ENCODE assay signal across 8 cellular contexts in genomic region chrX:52995974-52996304, GRCh38. TPM values are rescaled to one million over a fixed set of nuclear protein-coding genes. Genes with fewer than 3 reads are reported as not detected.
DNase-seq lines count a peak whose midpoint lies in the region; TF ChIP-seq lines count a peak whose summit lies in the region.

No MANE protein-coding gene starts in this region.

- no peaks in the 10 kb centered on the region for H3K36me3 ChIP-seq in NT2/D1 (ENCODE audit: insufficient read depth, insufficient read length, low read length)
- H3K36me3 ChIP-seq in endodermal cell (ENCODE audit: control insufficient read depth, insufficient read depth, low read length) = no peaks in the 10 kb centered on the region

- DNase-seq in GM12864 (ENCODE audit: low read depth) (no peak), NT2/D1 (ENCODE audit: low read depth, low spot score) (no peak), endodermal cell (no peak), progenitor cell of endocrine pancreas (ENCODE audit: low spot score, unreplicated experiment) (no peak), midbrain (lab: John Stamatoyannopoulos, UW) (no peak), GOT3 (lab: John Stamatoyannopoulos, UW) (no peak), AML-193 (lab: John Stamatoyannopoulos, UW) (no peak), globus pallidus (ENCODE audit: low spot score) (no peak)

- no peaks in the 10 kb centered on the region for H3K36me3 Mint-ChIP-seq in endodermal cell (ENCODE audit: low read depth)
- no peaks in the 10 kb centered on the region for H3K36me3 Mint-ChIP-seq in progenitor cell of endocrine pancreas (ENCODE audit: insufficient read depth)

- no peaks in the 10 kb centered on the region for H3K9me3 ChIP-seq in NT2/D1 (ENCODE audit: insufficient read depth, low read length)
- H3K9me3 ChIP-seq in endodermal cell (ENCODE audit: control insufficient read depth, low read length) = no peaks in the 10 kb centered on the region

- no peaks in the 10 kb centered on the region for H3K27me3 ChIP-seq in NT2/D1 (ENCODE audit: insufficient read depth, insufficient read length)
- no peaks in the 10 kb centered on the region for H3K27me3 ChIP-seq in endodermal cell (ENCODE audit: control insufficient read depth, insufficient read depth, low read length, poor library complexity, severe bottlenecking)

- H3K27me3 Mint-ChIP-seq in endodermal cell (ENCODE audit: insufficient read depth) (peaks cover 18% of the 10 kb centered on the region), progenitor cell of endocrine pancreas (no peaks in the 10 kb centered on the region)

- H3K4me3 Mint-ChIP-seq in endodermal cell (peak overlapping the region; percentile 83), progenitor cell of endocrine pancreas (ENCODE audit: low read depth) (peak overlapping the region; percentile 96)

- WGBS in endodermal cell (ENCODE audit: insufficient coverage in 1 of 2, insufficient read length in 1 of 2), 2 experiments = 17 to 33% methylated on average over 1 to 5 of the region's 5 CpGs

- no peak overlapping the region for H3K27ac Mint-ChIP-seq in endodermal cell
- peak overlapping the region; percentile 100 for H3K27ac Mint-ChIP-seq in progenitor cell of endocrine pancreas

- H3K4me1 ChIP-seq in NT2/D1 (ENCODE audit: insufficient read depth, insufficient read length) = no peaks in the 10 kb centered on the region
- H3K4me1 ChIP-seq in endodermal cell (ENCODE audit: control insufficient read depth, insufficient read depth, low read length) = no peaks in the 10 kb centered on the region

- peak overlapping the region; percentile 97 for H3K27ac ChIP-seq in endodermal cell (ENCODE audit: low read depth, low read length)

- H3K4me1 Mint-ChIP-seq in endodermal cell (peaks cover 3% of the 10 kb centered on the region), progenitor cell of endocrine pancreas (ENCODE audit: low read depth) (peaks cover 8% of the 10 kb centered on the region)

- TF ChIP-seq CTCF in GM12864 (IDR thresholded peaks at IDR 0.05; ENCODE audit: low read depth, low read length, missing control alignments) = no peak
- no peak for TF ChIP-seq CTCF in endodermal cell (conservative IDR thresholded peaks at IDR 0.05)
- no peak for TF ChIP-seq CTCF in progenitor cell of endocrine pancreas (IDR thresholded peaks at IDR 0.05; ENCODE audit: unreplicated experiment)

- H3K9me3 Mint-ChIP-seq in endodermal cell (peaks cover 63% of the 10 kb centered on the region), progenitor cell of endocrine pancreas (ENCODE audit: low read depth) (peaks cover 17% of the 10 kb centered on the region)

- H3K4me3 ChIP-seq in GM12864 (ENCODE audit: low read depth, low read length) (peak overlapping the region; percentile 74), NT2/D1 (ENCODE audit: insufficient read length, low read depth) (peak overlapping the region; percentile 73), endodermal cell (ENCODE audit: low read length) (peak overlapping the region; percentile 96)

- H3K9ac ChIP-seq in NT2/D1 (ENCODE audit: insufficient read length, low read depth) (peak overlapping the region; percentile 94), endodermal cell (ENCODE audit: extremely low read depth, low read length, poor library complexity, severe bottlenecking) (no peak overlapping the region)

RNA-seq across cellular contexts. Expression of gene FAM156A, which starts 37.6 kb away (rescaled TPM):
- 10 to 100 TPM; 14.0 to 21.6 TPM for total RNA-seq in endodermal cell
- polyA plus RNA-seq in endodermal cell (2013, experiment 1 of 2) = 18.1 TPM
- 10.7 TPM for polyA plus RNA-seq in endodermal cell (2013, experiment 2 of 2)
- 22.0 and 27.2 TPM in 2 replicates for total RNA-seq in progenitor cell of endocrine pancreas

RNA-seq across cellular contexts. Expression of gene GPR173, which starts 52.6 kb away (rescaled TPM):
- total RNA-seq in endodermal cell (1 to 10 TPM; 7.0 to 9.4 TPM), progenitor cell of endocrine pancreas (18.4 and 19.4 TPM in 2 replicates)
- 16.5 TPM for polyA plus RNA-seq in endodermal cell (2013, experiment 1 of 2)
- 14.7 TPM for polyA plus RNA-seq in endodermal cell (2013, experiment 2 of 2)
